ENCODE assay signal across 20 cellular contexts in the genomic region with DNA sequence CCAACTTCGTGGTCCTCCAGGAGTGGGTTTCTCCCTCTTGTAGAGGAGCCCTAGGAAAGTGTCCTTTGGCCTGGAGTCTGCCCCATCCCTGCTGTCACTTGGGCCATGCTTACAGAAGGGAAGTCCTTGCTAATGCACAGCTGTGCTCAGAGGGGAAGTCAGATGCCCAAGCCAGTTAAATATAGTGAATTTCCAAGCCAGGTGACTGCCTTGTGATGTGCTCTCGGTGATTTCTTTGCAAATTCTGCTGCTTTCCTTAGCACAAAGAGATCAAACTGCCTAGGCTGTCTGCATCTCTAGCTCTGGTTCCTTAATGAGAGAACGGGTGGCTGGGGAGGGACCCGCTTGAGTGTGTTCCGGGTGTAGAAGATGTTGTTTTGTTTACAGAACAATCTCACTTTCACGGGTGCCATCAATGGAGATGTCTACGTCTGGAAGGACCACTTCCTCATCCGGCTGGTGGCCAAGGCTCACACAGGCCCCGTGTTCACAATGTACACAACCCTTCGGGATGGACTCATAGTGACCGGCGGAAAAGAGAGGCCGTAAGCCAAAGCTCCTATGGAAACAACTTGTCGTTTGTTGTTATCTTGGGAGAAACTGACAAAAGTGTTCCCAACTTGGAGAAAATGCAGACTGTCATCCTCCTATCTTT.
"Had no signal": no experiment of that assay in that cellular context is flagged by ENCODE, and none has a peak within 500 bp of the region (broad histone marks: within the 10 kb centered on the region; RNA-seq: fewer than 3 reads in every experiment).

No MANE protein-coding gene starts in this region.

- H3K4me3 ChIP-seq: coronary artery, esophagus muscularis mucosa, testis, upper lobe of right lung had no signal

- DNase-seq: activated B cell treated with CpG ODN at 0.5 μM for 24 hours; activated CD4-positive, alpha-beta T cell treated with anti-CD3 and anti-CD28 coated beads for 48 hours; activated CD8-positive, alpha-beta memory T cell treated with anti-CD3 and anti-CD28 coated beads, Interleukin-2, amount 50 U/mL, for 48 hours; activated gamma-delta T cell; activated T-cell treated with anti-CD3 and anti-CD28 coated beads, Interleukin-2, amount 50 U/mL, for 72 hours; amniotic stem cell; effector CD4-positive, alpha-beta T cell; mammary epithelial cell; natural killer cell; small intestine; stimulated activated CD4-positive, alpha-beta T cell treated with anti-CD3 and anti-CD28 coated beads, Interleukin-4, amount 100 ng/mL, for 4 hours; stimulated activated CD8-positive, alpha-beta memory T cell treated with anti-CD3 and anti-CD28 coated beads, Interleukin-4, amount 100 ng/mL, for 48 hours; T-helper 2 cell; testis; upper lobe of right lung had no signal

- H3K4me1 ChIP-seq: parathyroid adenoma, testis had no signal

- ATAC-seq: activated naive CD4-positive, alpha-beta T cell treated with anti-CD3 and anti-CD28 coated beads, Interleukin-2, amount 50 U/mL, for 72 hours; activated T-cell treated with anti-CD3 and anti-CD28 coated beads, Interleukin-2, amount 50 U/mL, for 72 hours; natural killer cell; upper lobe of right lung had no signal

- H3K36me3 ChIP-seq: esophagus muscularis mucosa, neutrophil, upper lobe of right lung had no signal

- H3K27ac ChIP-seq: coronary artery, esophagus muscularis mucosa, neutrophil, parathyroid adenoma, testis, upper lobe of right lung had no signal

- H3K27me3 ChIP-seq: esophagus muscularis mucosa, neutrophil, testis, upper lobe of right lung had no signal

- H3K9me3 ChIP-seq: esophagus muscularis mucosa, neutrophil, testis, upper lobe of right lung had no signal
